Comparison of ENCODE assay signal across 8 cellular contexts in the genomic region with DNA sequence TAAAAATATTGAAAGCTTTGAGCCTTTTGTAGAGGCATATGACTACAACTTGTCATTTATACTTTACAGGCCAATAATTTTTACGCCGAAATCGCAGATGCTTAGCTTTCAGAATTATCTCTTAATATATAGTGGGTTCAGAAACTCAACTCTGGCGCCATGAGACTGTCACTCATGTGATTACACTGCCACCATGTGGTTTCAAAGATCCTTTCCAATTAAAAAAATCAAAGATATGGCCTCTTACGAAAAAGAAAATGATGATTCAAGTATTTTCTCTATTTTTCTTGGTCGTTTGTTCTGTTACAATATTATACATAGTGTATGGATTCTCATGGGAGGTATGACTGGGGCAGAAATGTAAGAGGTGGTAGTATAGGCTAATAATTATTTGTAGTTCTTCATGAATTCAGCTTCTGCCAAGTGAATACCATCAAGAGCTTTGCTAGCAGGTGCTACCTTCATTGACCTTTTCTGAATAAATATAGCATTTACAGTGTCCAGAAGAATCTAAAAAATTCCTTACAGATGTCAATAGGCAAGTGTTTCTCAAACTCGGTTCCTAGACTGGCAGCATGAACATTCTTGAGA.
DNase-seq lines count a peak whose midpoint lies in the region; ATAC-seq, FAIRE-seq and TF ChIP-seq lines count a peak whose summit lies in the region.

No MANE protein-coding gene starts in this region.

- POLR2A ChIA-PET in HEK293 (lab: Yijun Ruan, JAX): no interaction called here

- H3K36me3 ChIP-seq in HEK293 (ENCODE audit: control insufficient read depth in 2 of 2, insufficient read depth in 1 of 2, low read length in 2 of 2): no peaks in the 10 kb centered on the region
- no peaks in the 10 kb centered on the region for H3K36me3 ChIP-seq in uterus

- H3K27ac ChIP-seq in HEK293 (ENCODE audit: extremely low read depth, low read depth, low read length) (no peak overlapping the region), uterus (no peak overlapping the region)

- no peak for ATAC-seq in GM21825 (IDR thresholded peaks at IDR 0.05; ENCODE audit: unreplicated experiment)

- peak; percentile 97 for FAIRE-seq in islet of Langerhans (lab: Jason Lieb, UNC)

- H3K9me3 ChIP-seq in HEK293 (ENCODE audit: control insufficient read depth, insufficient read depth, low read depth, low read length) (no peaks in the 10 kb centered on the region), uterus (no peaks in the 10 kb centered on the region)

- H3K4me3 ChIP-seq in HEK293 (ENCODE audit: low read depth, low read length) (no peak overlapping the region), uterus (no peak overlapping the region)

- DNase-seq in NCI-H748 (lab: John Stamatoyannopoulos, UW; ENCODE audit: unreplicated experiment): peak; percentile 25
- DNase-seq in NCI-H748 treated with DMSO at 0.1 percent for 48 hours (lab: John Stamatoyannopoulos, UW): no peak
- peak; percentile 8 to 47 for DNase-seq in NCI-H1930 (lab: John Stamatoyannopoulos, UW)
- DNase-seq in amniotic epithelial cell (ENCODE audit: low read depth): peak; percentile 14
- DNase-seq in uterus: no peak

- TF ChIP-seq POLR2A in uterus (IDR thresholded peaks at IDR 0.05): no peak

- H3K4me1 ChIP-seq in HEK293 (ENCODE audit: control insufficient read depth, insufficient read depth, low read length): no peaks in the 10 kb centered on the region
- no peaks in the 10 kb centered on the region for H3K4me1 ChIP-seq in uterus

- intact Hi-C loops in uterus (cut with DNase I; ENCODE audit: low total_unique reads): no loop called here

- no peaks in the 10 kb centered on the region for H3K27me3 ChIP-seq in uterus

- CTCF ChIA-PET in HEK293 (lab: Yijun Ruan, JAX): interaction anchor here (0.5 to 2.3 kb wide), 45 partner anchors 13 to 1970 kb away, joined by 3 to 39 read pairs (median 4); no protein-coding TSS in a partner anchor

- no peak for TF ChIP-seq CTCF in HEK293 (tag by site-specific recombination; IDR thresholded peaks at IDR 0.05)
- TF ChIP-seq CTCF in uterus (IDR thresholded peaks at IDR 0.05): peak in 3 of 4 experiments; percentile 23 to 30 (median 28)

TF ChIP-seq in HEK293, 187 proteins besides CTCF, POLR2A, EP300 and RAD21:
- TF ChIP-seq, protein P1, sequence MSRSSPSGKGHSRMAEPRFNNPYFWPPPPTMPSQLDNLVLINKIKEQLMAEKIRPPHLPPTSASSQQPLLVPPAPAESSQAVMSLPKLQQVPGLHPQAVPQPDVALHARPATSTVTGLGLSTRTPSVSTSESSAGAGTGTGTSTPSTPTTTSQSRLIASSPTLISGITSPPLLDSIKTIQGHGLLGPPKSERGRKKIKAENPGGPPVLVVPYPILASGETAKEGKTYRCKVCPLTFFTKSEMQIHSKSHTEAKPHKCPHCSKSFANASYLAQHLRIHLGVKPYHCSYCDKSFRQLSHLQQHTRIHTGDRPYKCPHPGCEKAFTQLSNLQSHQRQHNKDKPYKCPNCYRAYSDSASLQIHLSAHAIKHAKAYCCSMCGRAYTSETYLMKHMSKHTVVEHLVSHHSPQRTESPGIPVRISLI (tag by site-specific recombination; IDR thresholded peaks at IDR 0.05): 0 out of 2 replicates have a peak, but pooled peaks have one; percentile 23
- TF ChIP-seq ZSCAN30 (tag by site-specific recombination; IDR thresholded peaks at IDR 0.05): 0 out of 2 replicates have a peak, but pooled peaks have one; percentile 35
- peak; percentile 83 for TF ChIP-seq ZNF654 (tag by site-specific recombination; IDR thresholded peaks at IDR 0.05; ENCODE audit: low read depth)
- no peak for TF ChIP-seq ZNF26 (tag by site-specific recombination; IDR thresholded peaks at IDR 0.05)
- peak; percentile 54; the same call in 1 of the 2 replicates for TF ChIP-seq ZNF660 (tag by site-specific recombination; IDR thresholded peaks at IDR 0.05)

Comparison
In these comparisons a context has a peak if more than half of its experiments do, and no peak if none do; other contexts are left out.
1. DNase-seq: peak in NCI-H748 (single experiment), NCI-H1930 (2 of 2) and amniotic epithelial cell (single experiment); none in NCI-H748 treated with DMSO at 0.1 percent for 48 hours (single experiment) and uterus (0 of 2).